In the genomic region with DNA sequence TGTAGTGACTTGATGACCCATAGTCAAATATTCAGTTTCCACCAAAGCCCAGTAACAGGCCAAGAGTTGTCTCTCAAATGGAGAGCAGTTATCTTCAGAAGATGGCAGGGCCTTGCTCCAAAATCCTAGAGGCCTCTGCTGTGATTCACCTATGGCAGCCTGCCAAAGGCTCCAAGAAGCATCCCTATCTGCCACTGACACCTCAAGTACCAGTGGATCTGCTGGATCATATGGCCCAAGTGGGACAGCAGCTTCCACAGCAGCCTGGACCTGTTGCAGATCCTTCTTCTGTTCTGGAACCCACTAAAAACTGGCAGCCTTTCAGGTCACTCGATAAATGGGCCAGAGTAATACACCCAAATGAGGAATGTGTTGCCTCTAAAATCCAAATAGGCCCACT, we compare ENCODE assay signal across 10 cellular contexts. TPM values are rescaled to one million over a fixed set of nuclear protein-coding genes. Genes with fewer than 3 reads are reported as not detected.
DNase-seq lines count a peak whose midpoint lies in the region; ATAC-seq and TF ChIP-seq lines count a peak whose summit lies in the region.
"Not testable (repeated sequence)": the region's sequence is repeated elsewhere in the genome, so short reads cannot be mapped to it uniquely, and the experiment has no call there.
"Had no signal": no experiment of that assay in that cellular context is flagged by ENCODE, and none has a peak within 500 bp of the region (broad histone marks: within the 10 kb centered on the region; RNA-seq: fewer than 3 reads in every experiment).

No MANE protein-coding gene starts in this region.

- not testable (repeated sequence) for H3K27ac ChIP-seq in PC-3 (ENCODE audit: low read length)

- TF ChIP-seq CTCF in HFFc6 (IDR thresholded peaks at IDR 0.05); PC-3 (conservative IDR thresholded peaks at IDR 0.05; ENCODE audit: low read depth, low read length); MCF 10A (IDR thresholded peaks at IDR 0.05; ENCODE audit: unreplicated experiment); epithelial cell of esophagus (IDR thresholded peaks at IDR 0.05; ENCODE audit: insufficient read depth, low read depth, low read length, missing control alignments); fibroblast of pulmonary artery (IDR thresholded peaks at IDR 0.05; ENCODE audit: low read length, missing control alignments); type B pancreatic cell (conservative IDR thresholded peaks at IDR 0.05): not testable (repeated sequence)

- not testable (repeated sequence) for H3F3A ChIP-seq in PC-3 (ENCODE audit: low read length, unreplicated experiment)

- not testable (repeated sequence) for ATAC-seq in PC-3

- peaks cover 27% of the 10 kb centered on the region for H3K4me1 Mint-ChIP-seq in HFFc6 (ENCODE audit: low read depth)
- H3K4me1 Mint-ChIP-seq in MCF 10A (ENCODE audit: insufficient read depth, unreplicated experiment); type B pancreatic cell (ENCODE audit: unreplicated experiment): not testable (repeated sequence)

- intact Hi-C loops in PC-3 (cut with micrococcal nuclease): loop anchor here (2.0 kb wide), 1 partner anchor 95 kb away; no protein-coding TSS in a partner anchor
- intact Hi-C loops in MCF 10A (cut with micrococcal nuclease): not testable (repeated sequence)

- DNase-seq in ELR (ENCODE audit: low read depth) (peak; percentile 37), HFFc6 (peak; percentile 28), PC-3 (peak; percentile 56), MCF 10A (ENCODE audit: unreplicated experiment) (peak; percentile 17), epithelial cell of esophagus (ENCODE audit: low read depth) (peak; percentile 8), fibroblast of pulmonary artery (ENCODE audit: low read depth) (peak; percentile 30), kidney tubule cell (ENCODE audit: low spot score) (peak; percentile 69)
- DNase-seq in type B pancreatic cell (ENCODE audit: extremely low spot score, unreplicated experiment): not testable (repeated sequence)

- H3K9me3 Mint-ChIP-seq in HFFc6; MCF 10A (ENCODE audit: unreplicated experiment): not testable (repeated sequence)
- H3K9me3 Mint-ChIP-seq in type B pancreatic cell: peaks cover 21% of the 10 kb centered on the region

- not testable (repeated sequence) for H2AFZ ChIP-seq in PC-3 (ENCODE audit: low read length)

- not testable (repeated sequence) for H3K4me2 ChIP-seq in PC-3 (ENCODE audit: low read length)

- H3K36me3 Mint-ChIP-seq in HFFc6 (ENCODE audit: low read depth): peaks cover 15% of the 10 kb centered on the region
- not testable (repeated sequence) for H3K36me3 Mint-ChIP-seq in MCF 10A (ENCODE audit: insufficient read depth, unreplicated experiment); type B pancreatic cell

- not testable (repeated sequence) for H3K27me3 ChIP-seq in PC-3 (ENCODE audit: low read length)

- BruUV-seq in PC-3 (replicated peaks; lab: Mats Ljungman, UMichigan); MCF 10A (replicated peaks; lab: Mats Ljungman, UMichigan): not testable (repeated sequence)

- H3K9me3 ChIP-seq in PC-3 (ENCODE audit: low read length): not testable (repeated sequence)

- not testable (repeated sequence) for H4K20me1 ChIP-seq in PC-3 (ENCODE audit: low read length)

- not testable (repeated sequence) for H3K4me3 ChIP-seq in PC-3 (ENCODE audit: low read length); epithelial cell of esophagus (ENCODE audit: low read length); fibroblast of pulmonary artery (replicated peaks; ENCODE audit: low read depth, low read length)

- peak overlapping the region; percentile 14; the same call in 1 of the 2 replicates for H3K27ac Mint-ChIP-seq in HFFc6
- H3K27ac Mint-ChIP-seq in MCF 10A (ENCODE audit: low read depth, unreplicated experiment): not testable (repeated sequence)
- H3K27ac Mint-ChIP-seq in type B pancreatic cell: peak overlapping the region; percentile 47

- H3K4me1 ChIP-seq in PC-3 (ENCODE audit: insufficient read depth, low read length): not testable (repeated sequence)

- POLR2A ChIA-PET in PC-3 (lab: Charles Lee; ENCODE audit: unreplicated experiment); MCF 10A (lab: Yijun Ruan, JAX): not testable (repeated sequence)

- H3K36me3 ChIP-seq in PC-3 (ENCODE audit: low read depth, low read length): not testable (repeated sequence)

- H3K9me2 ChIP-seq in PC-3 (replicated peaks; ENCODE audit: low read length): not testable (repeated sequence)

- not testable (repeated sequence) for H3K9ac ChIP-seq in PC-3 (ENCODE audit: low read length)

- not testable (repeated sequence) for H3K4me3 Mint-ChIP-seq in HFFc6; MCF 10A (ENCODE audit: unreplicated experiment)
- H3K4me3 Mint-ChIP-seq in type B pancreatic cell: peak overlapping the region; percentile 3

- CTCF ChIA-PET in PC-3 (lab: Charles Lee); MCF 10A (lab: Yijun Ruan, JAX): not testable (repeated sequence)

- not testable (repeated sequence) for H3K79me2 ChIP-seq in PC-3 (ENCODE audit: low read length)

- H3K27me3 Mint-ChIP-seq in HFFc6 (ENCODE audit: insufficient read depth): peaks cover 10% of the 10 kb centered on the region; the same call in 1 of the 2 replicates
- H3K27me3 Mint-ChIP-seq in MCF 10A (ENCODE audit: insufficient read depth, unreplicated experiment); type B pancreatic cell: not testable (repeated sequence)

RNA-seq across cellular contexts. Expression of gene ABCA4, which starts 43.2 kb away (rescaled TPM):
- total RNA-seq in HFFc6 (2021; fragmentation: NEBNext Ultra II Directional; extraction: Animal tissue kit (Norgen Biotek cat#: 25700)): under 1 TPM in 3 of 6 experiments, not detected in 3; 0.03 to 0.09 (median 0.05) TPM
- total RNA-seq in PC-3 (2014; rRNA removed): 0.23 and 0.29 TPM in 2 replicates
- 0.20 TPM in 1 of 2 replicates, not detected in the other for total RNA-seq in MCF 10A (2022)
- total RNA-seq in type B pancreatic cell (ENCODE audit: low replicate concordance): 3.2 and 6.4 TPM in 2 replicates
- total RNA-seq: CD4-positive, alpha-beta T cell; K562 had no signal
